ENCODE assay signal across 25 cellular contexts in the genomic region with DNA sequence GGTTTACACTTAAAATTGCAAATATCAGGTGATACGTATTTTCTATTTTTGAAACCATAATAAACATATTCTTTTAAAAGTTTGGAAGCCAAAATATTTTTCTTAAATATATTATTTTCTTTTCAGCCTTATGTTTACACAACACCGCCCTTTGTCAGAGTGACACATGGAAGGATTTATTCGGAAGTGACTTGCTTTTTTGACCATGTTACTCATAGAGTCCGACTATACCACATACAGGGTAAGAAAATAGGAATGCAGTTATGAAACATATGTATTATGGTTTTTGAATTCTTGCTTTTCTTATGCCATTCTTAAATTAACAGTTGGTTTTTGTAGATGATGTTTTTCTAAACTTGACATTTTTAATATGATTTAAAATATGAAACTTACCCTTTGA.
DNase-seq lines count a peak whose midpoint lies in the region; ATAC-seq, FAIRE-seq and TF ChIP-seq lines count a peak whose summit lies in the region.
"Had no signal": no experiment of that assay in that cellular context is flagged by ENCODE, and none has a peak within 500 bp of the region (broad histone marks: within the 10 kb centered on the region; RNA-seq: fewer than 3 reads in every experiment).

No MANE protein-coding gene starts in this region.

- ATAC-seq in stimulated activated effector memory CD8-positive, alpha-beta T cell treated with anti-CD3 and anti-CD28 coated beads, Interleukin-12 subunit alpha, Interleukin-12 subunit beta, amount 100 ng/mL, for 72 hours, result no peak
- ATAC-seq in CD4-positive, alpha-beta T cell (ENCODE audit: poor library complexity), result no peak
- no peak for ATAC-seq in esophagus mucosa
- ATAC-seq: activated T-helper 17 cell treated with anti-CD3 and anti-CD28 coated beads, Interleukin-2, amount 50 U/mL, for 72 hours; left lung; psoas muscle had no signal

- TF ChIP-seq CTCF in CD4-positive, alpha-beta T cell (IDR thresholded peaks at IDR 0.05), result no peak

- no peaks in the 10 kb centered on the region for H3K9me3 Mint-ChIP-seq in stimulated activated effector memory CD8-positive, alpha-beta T cell treated with anti-CD3 and anti-CD28 coated beads, Interleukin-12 subunit alpha, Interleukin-12 subunit beta, amount 100 ng/mL, for 72 hours
- H3K9me3 Mint-ChIP-seq in CD4-positive, alpha-beta T cell, result no peaks in the 10 kb centered on the region
- H3K9me3 Mint-ChIP-seq: activated naive CD8-positive, alpha-beta T cell treated with anti-CD3 and anti-CD28 coated beads for 36 hours; activated T-helper 17 cell treated with anti-CD3 and anti-CD28 coated beads, Interleukin-2, amount 50 U/mL, for 72 hours; nephron progenitor cell had no signal

- H3K27ac Mint-ChIP-seq in stimulated activated effector memory CD8-positive, alpha-beta T cell treated with anti-CD3 and anti-CD28 coated beads, Interleukin-12 subunit alpha, Interleukin-12 subunit beta, amount 100 ng/mL, for 72 hours, result no peak overlapping the region
- no peak overlapping the region for H3K27ac Mint-ChIP-seq in CD4-positive, alpha-beta T cell
- H3K27ac Mint-ChIP-seq: activated CD4-positive, alpha-beta T cell treated with anti-CD3 and anti-CD28 coated beads, Interleukin-2, amount 10 ng/mL, durations not matched to agents 7 days and 5 days; activated naive CD8-positive, alpha-beta T cell treated with anti-CD3 and anti-CD28 coated beads for 36 hours; activated T-helper 17 cell treated with anti-CD3 and anti-CD28 coated beads, Interleukin-2, amount 50 U/mL, for 72 hours; B cell; nephron progenitor cell had no signal

- intact Hi-C loops in CD4-positive, alpha-beta T cell (cut with DNase I, micrococcal nuclease), result no loop called here

- DNase-seq in HT1080 (ENCODE audit: low read depth) (peak; percentile 53), amniotic epithelial cell (ENCODE audit: low read depth) (peak; percentile 74), fibroblast of peridontal ligament (ENCODE audit: extremely low read depth) (peak; percentile 57), smooth muscle cell of the brain vasculature (ENCODE audit: low read depth, low spot score) (peak; percentile 20), GM12892 (ENCODE audit: insufficient read length) (no peak)
- DNase-seq in stimulated activated effector memory CD8-positive, alpha-beta T cell treated with anti-CD3 and anti-CD28 coated beads, Interleukin-12 subunit alpha, Interleukin-12 subunit beta, amount 100 ng/mL, for 72 hours (ENCODE audit: low spot score in 2 of 2), result no peak
- no peak for DNase-seq in CD4-positive, alpha-beta T cell
- DNase-seq: activated CD4-positive, alpha-beta T cell treated with anti-CD3 and anti-CD28 coated beads, Interleukin-2, amount 10 ng/mL, durations not matched to agents 7 days and 5 days; activated naive CD8-positive, alpha-beta T cell treated with anti-CD3 and anti-CD28 coated beads for 36 hours; COR-L47; DND-41; head of caudate nucleus; left lung; NCI-H1417 treated with DMSO at 0.1 percent for 48 hours; NCI-H526; nephron progenitor cell; psoas muscle; SIG-M5; stimulated activated CD4-positive, alpha-beta T cell treated with anti-CD3 and anti-CD28 coated beads, Interleukin-4, amount 100 ng/mL, for 24 hours; upper lobe of left lung had no signal

- POLR2A ChIA-PET in CD4-positive, alpha-beta T cell (lab: Charles Lee), result interaction anchor here (0.6 to 3.1 kb wide), 3 partner anchors 9 to 98 kb away, joined by 3 to 10 read pairs (median 3); no protein-coding TSS in a partner anchor

- H3K27me3 ChIP-seq in CD4-positive, alpha-beta T cell (ENCODE audit: control insufficient read depth, insufficient read depth, low read length), result no peaks in the 10 kb centered on the region
- H3K27me3 ChIP-seq: esophagus muscularis mucosa, left lung, upper lobe of left lung had no signal

- no peak overlapping the region for H3K27ac ChIP-seq in CD4-positive, alpha-beta T cell (ENCODE audit: low read depth, low read length)
- H3K27ac ChIP-seq: esophagus muscularis mucosa, left lung, psoas muscle, skin epidermis, upper lobe of left lung had no signal

- CTCF ChIA-PET in CD4-positive, alpha-beta T cell (lab: Charles Lee), result interaction anchor here (1.5 kb wide), 1 partner anchor 15 kb away, joined by 3 read pairs; no protein-coding TSS in a partner anchor

- peaks cover 72% of the 10 kb centered on the region for H3K36me3 Mint-ChIP-seq in stimulated activated effector memory CD8-positive, alpha-beta T cell treated with anti-CD3 and anti-CD28 coated beads, Interleukin-12 subunit alpha, Interleukin-12 subunit beta, amount 100 ng/mL, for 72 hours
- peaks cover 95% of the 10 kb centered on the region for H3K36me3 Mint-ChIP-seq in CD4-positive, alpha-beta T cell (ENCODE audit: low read depth)

- no peaks in the 10 kb centered on the region for H3K27me3 Mint-ChIP-seq in CD4-positive, alpha-beta T cell
- H3K27me3 Mint-ChIP-seq: activated CD4-positive, alpha-beta T cell treated with anti-CD3 and anti-CD28 coated beads, Interleukin-2, amount 10 ng/mL, durations not matched to agents 7 days and 5 days; activated naive CD8-positive, alpha-beta T cell treated with anti-CD3 and anti-CD28 coated beads for 36 hours; activated T-helper 17 cell treated with anti-CD3 and anti-CD28 coated beads, Interleukin-2, amount 50 U/mL, for 72 hours; B cell had no signal

- no peak for FAIRE-seq in GM12892 (lab: Jason Lieb, UNC)

- no peak overlapping the region for H3K4me3 Mint-ChIP-seq in stimulated activated effector memory CD8-positive, alpha-beta T cell treated with anti-CD3 and anti-CD28 coated beads, Interleukin-12 subunit alpha, Interleukin-12 subunit beta, amount 100 ng/mL, for 72 hours
- no peak overlapping the region for H3K4me3 Mint-ChIP-seq in CD4-positive, alpha-beta T cell
- H3K4me3 Mint-ChIP-seq: activated CD4-positive, alpha-beta T cell treated with anti-CD3 and anti-CD28 coated beads, Interleukin-2, amount 10 ng/mL, durations not matched to agents 7 days and 5 days; activated naive CD8-positive, alpha-beta T cell treated with anti-CD3 and anti-CD28 coated beads for 36 hours; activated T-helper 17 cell treated with anti-CD3 and anti-CD28 coated beads, Interleukin-2, amount 50 U/mL, for 72 hours; B cell; nephron progenitor cell had no signal

- H3K9me3 ChIP-seq in CD4-positive, alpha-beta T cell (ENCODE audit: control insufficient read depth, low read length), result no peaks in the 10 kb centered on the region
- H3K9me3 ChIP-seq: esophagus muscularis mucosa, left lung, psoas muscle, upper lobe of left lung had no signal

- TF ChIP-seq POLR2A in GM12892 (IDR thresholded peaks at IDR 0.05; ENCODE audit: low read depth, low read length), result no peak

- no peaks in the 10 kb centered on the region for H3K4me1 Mint-ChIP-seq in stimulated activated effector memory CD8-positive, alpha-beta T cell treated with anti-CD3 and anti-CD28 coated beads, Interleukin-12 subunit alpha, Interleukin-12 subunit beta, amount 100 ng/mL, for 72 hours
- peaks cover 12% of the 10 kb centered on the region for H3K4me1 Mint-ChIP-seq in CD4-positive, alpha-beta T cell (ENCODE audit: low read depth)
- H3K4me1 Mint-ChIP-seq: activated CD4-positive, alpha-beta T cell treated with anti-CD3 and anti-CD28 coated beads, Interleukin-2, amount 10 ng/mL, durations not matched to agents 7 days and 5 days; activated naive CD8-positive, alpha-beta T cell treated with anti-CD3 and anti-CD28 coated beads for 36 hours; activated T-helper 17 cell treated with anti-CD3 and anti-CD28 coated beads, Interleukin-2, amount 50 U/mL, for 72 hours; B cell; nephron progenitor cell had no signal

Comparison
In these comparisons a context has a peak if more than half of its experiments do, and no peak if none do; other contexts are left out.
1. DNase-seq: peak in HT1080 (single experiment), amniotic epithelial cell (single experiment), fibroblast of peridontal ligament (single experiment) and smooth muscle cell of the brain vasculature (single experiment); none in stimulated activated effector memory CD8-positive, alpha-beta T cell treated with anti-CD3 and anti-CD28 coated beads, Interleukin-12 subunit alpha, Interleukin-12 subunit beta, amount 100 ng/mL, for 72 hours (0 of 2), CD4-positive, alpha-beta T cell (0 of 10) and GM12892 (single experiment).